ENCODE assay signal across 13 cellular contexts in genomic region chr21:29382029-29382654, GRCh38.
A peak's percentile ranks its signal among the peaks of the same experiment; 100 is the strongest.
DNase-seq lines count a peak whose midpoint lies in the region; ATAC-seq and TF ChIP-seq lines count a peak whose summit lies in the region.
"Had no signal": no experiment of that assay in that cellular context is flagged by ENCODE, and none has a peak within 500 bp of the region (broad histone marks: within the 10 kb centered on the region; RNA-seq: fewer than 3 reads in every experiment).

No MANE protein-coding gene starts in this region.

- no peak overlapping the region for H3K4me3 ChIP-seq in upper lobe of right lung
- H3K4me3 ChIP-seq: heart left ventricle had no signal

- no peaks in the 10 kb centered on the region for H3K9me3 ChIP-seq in upper lobe of right lung

- intact Hi-C loops in upper lobe of right lung (cut with DNase I) = no loop called here

- peak; percentile 25 for DNase-seq in SIG-M5 treated with dmso at 0.1 percent for 504 hours (lab: John Stamatoyannopoulos, UW; ENCODE audit: unreplicated experiment)
- DNase-seq in SIG-M5 (lab: John Stamatoyannopoulos, UW) = no peak
- peak; percentile 78 for DNase-seq in amniotic epithelial cell (ENCODE audit: low read depth)
- DNase-seq in iris pigment epithelial cell (ENCODE audit: low read depth) = peak; percentile 78
- DNase-seq in upper lobe of right lung = no peak
- DNase-seq in GM20000 (ENCODE audit: low spot score) = no peak
- no peak for DNase-seq in NCI-H748 treated with DMSO at 0.1 percent for 48 hours (lab: John Stamatoyannopoulos, UW)
- DNase-seq: activated CD4-positive, CD25-positive, alpha-beta regulatory T cell treated with anti-CD3 and anti-CD28 coated beads, Interleukin-2, amount 50 U/mL, for 72 hours; heart left ventricle; NCI-H2171 had no signal

- no peak overlapping the region for H3K27ac ChIP-seq in upper lobe of right lung
- H3K27ac ChIP-seq: heart left ventricle, HL-60 had no signal

- no peaks in the 10 kb centered on the region for H3K27me3 ChIP-seq in upper lobe of right lung
- H3K27me3 ChIP-seq: heart left ventricle had no signal

- no peak for TF ChIP-seq CTCF in upper lobe of right lung (IDR thresholded peaks at IDR 0.05)
- no peak for TF ChIP-seq CTCF in GM20000 (IDR thresholded peaks at IDR 0.05; ENCODE audit: extremely low read depth, missing control alignments)

- H3K36me3 ChIP-seq in upper lobe of right lung = no peaks in the 10 kb centered on the region
- H3K36me3 ChIP-seq: heart left ventricle had no signal

- H3K4me1 ChIP-seq in upper lobe of right lung = no peaks in the 10 kb centered on the region
- H3K4me1 ChIP-seq: heart left ventricle had no signal

- peak; percentile 71 for ATAC-seq in upper lobe of right lung
- no peak for ATAC-seq in HG02884 (IDR thresholded peaks at IDR 0.05; ENCODE audit: unreplicated experiment)
- ATAC-seq: activated T-helper 17 cell treated with anti-CD3 and anti-CD28 coated beads, Interleukin-2, amount 50 U/mL, for 72 hours; heart left ventricle had no signal

Comparison
In these comparisons a context has a peak if more than half of its experiments do, and no peak if none do; other contexts are left out.
1. DNase-seq: peak in SIG-M5 treated with dmso at 0.1 percent for 504 hours (single experiment), amniotic epithelial cell (single experiment) and iris pigment epithelial cell (single experiment); none in SIG-M5 (single experiment), upper lobe of right lung (single experiment), GM20000 (single experiment) and NCI-H748 treated with DMSO at 0.1 percent for 48 hours (single experiment).